Comparison of ENCODE assay signal across 10 cellular contexts in the genomic region with DNA sequence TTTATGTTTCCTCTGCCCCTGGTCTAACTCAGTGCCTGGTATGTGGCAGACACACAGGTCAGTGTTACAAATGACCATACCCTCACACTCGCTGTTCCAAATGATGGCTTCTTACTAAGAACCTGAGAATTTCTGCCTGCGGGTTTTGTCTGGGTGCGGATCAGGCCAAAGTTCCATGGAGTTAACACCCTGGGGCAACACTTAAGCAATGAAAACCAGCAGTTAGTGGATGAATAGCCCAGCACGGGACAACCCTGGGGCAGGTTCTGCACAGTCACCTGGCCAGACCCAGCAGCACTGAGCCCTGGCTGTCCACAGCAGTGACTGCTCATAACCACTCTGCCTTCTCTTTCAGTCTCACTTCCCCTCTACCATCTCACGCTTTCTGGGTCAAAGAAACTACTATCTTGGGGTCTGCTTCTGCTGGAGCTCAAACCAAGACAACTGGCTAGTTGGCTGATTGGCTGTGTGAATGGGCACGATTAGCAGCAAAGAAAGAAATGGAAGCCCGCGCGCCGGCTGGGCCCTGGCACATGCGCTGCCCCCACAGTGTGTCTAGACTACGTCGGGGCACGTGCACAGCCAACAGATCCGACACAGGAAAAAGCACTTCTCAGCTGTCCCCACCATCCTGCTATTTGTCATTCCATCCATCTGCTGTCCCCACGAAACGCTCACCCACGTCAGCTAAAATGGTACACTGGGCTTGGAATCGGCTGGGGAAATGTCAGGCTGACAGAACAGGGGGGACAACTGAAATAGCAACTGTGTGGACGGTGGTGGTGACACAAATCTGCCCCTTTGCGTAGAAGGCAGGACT. TPM values are rescaled to one million over a fixed set of nuclear protein-coding genes. Genes with fewer than 3 reads are reported as not detected.
A peak's percentile ranks its signal among the peaks of the same experiment; 100 is the strongest.
DNase-seq lines count a peak whose midpoint lies in the region; ATAC-seq and TF ChIP-seq lines count a peak whose summit lies in the region.
"Had no signal": no experiment of that assay in that cellular context is flagged by ENCODE, and none has a peak within 500 bp of the region (broad histone marks: within the 10 kb centered on the region; RNA-seq: fewer than 3 reads in every experiment).

No MANE protein-coding gene starts in this region.

- no peak for TF ChIP-seq CTCF in WERI-Rb-1 (IDR thresholded peaks at IDR 0.05; ENCODE audit: low read depth, low read length)
- TF ChIP-seq CTCF in HFFc6 (IDR thresholded peaks at IDR 0.05): no peak

- ATAC-seq in GM18498 (IDR thresholded peaks at IDR 0.05; ENCODE audit: unreplicated experiment): peak; percentile 96
- peak; percentile 89 for ATAC-seq in GM21515 (IDR thresholded peaks at IDR 0.05; ENCODE audit: unreplicated experiment)
- peak; percentile 95 for ATAC-seq in HG03442 (IDR thresholded peaks at IDR 0.05; ENCODE audit: unreplicated experiment)

- no peaks in the 10 kb centered on the region for H3K36me3 ChIP-seq in WERI-Rb-1
- H3K36me3 ChIP-seq: right lobe of liver had no signal

- DNase-seq in islet precursor cell (peak; percentile 95), A172 (ENCODE audit: low spot score) (no peak), WERI-Rb-1 (no peak), globus pallidus (ENCODE audit: low spot score) (no peak), HFFc6 (no peak)
- DNase-seq: NCI-H1436, right lobe of liver had no signal

- no peak overlapping the region for H3K4me3 ChIP-seq in WERI-Rb-1 (ENCODE audit: low read depth, low read length)
- H3K4me3 ChIP-seq: right lobe of liver had no signal

- H3K27ac ChIP-seq in WERI-Rb-1: no peak overlapping the region
- H3K27ac ChIP-seq: right lobe of liver had no signal

- no peaks in the 10 kb centered on the region for H3K9me3 Mint-ChIP-seq in HFFc6

- no peaks in the 10 kb centered on the region for H3K27me3 ChIP-seq in WERI-Rb-1 (ENCODE audit: insufficient read depth, low read depth, severe bottlenecking)
- H3K27me3 ChIP-seq: right lobe of liver had no signal

- no peak overlapping the region for H3K27ac Mint-ChIP-seq in HFFc6

- H3K4me3 Mint-ChIP-seq in HFFc6: no peak overlapping the region

- no peaks in the 10 kb centered on the region; the same call in none of the 2 replicates for H3K27me3 Mint-ChIP-seq in HFFc6 (ENCODE audit: insufficient read depth)

- H3K36me3 Mint-ChIP-seq in HFFc6 (ENCODE audit: low read depth): no peaks in the 10 kb centered on the region

- H3K4me1 Mint-ChIP-seq in HFFc6 (ENCODE audit: low read depth): peaks cover 8% of the 10 kb centered on the region; the same call in 1 of the 2 replicates

- H3K9me3 ChIP-seq in WERI-Rb-1 (ENCODE audit: severe bottlenecking): no peaks in the 10 kb centered on the region
- H3K9me3 ChIP-seq: right lobe of liver had no signal

RNA-seq across cellular contexts. Expression of a gene that starts 36.6 kb away (rescaled TPM):
- 17.4 and 19.3 TPM in 2 replicates for total RNA-seq in A172 (2014; rRNA removed; shearing (Covaris generic))
- 10 to 100 TPM; 12.7 to 19.2 (median 17.9) TPM for total RNA-seq in HFFc6 (2021; fragmentation: NEBNext Ultra II Directional; extraction: Animal tissue kit (Norgen Biotek cat#: 25700))

RNA-seq across cellular contexts. Expression of a gene that starts 36.8 kb away (rescaled TPM):
- total RNA-seq in A172 (2014; rRNA removed; shearing (Covaris generic)): 110 and 134 TPM in 2 replicates
- 10 to 100 TPM; 69.6 to 97.5 (median 81.8) TPM for total RNA-seq in HFFc6 (2021; fragmentation: NEBNext Ultra II Directional; extraction: Animal tissue kit (Norgen Biotek cat#: 25700))

RNA-seq across cellular contexts. Expression of a gene that starts 52.3 kb away (rescaled TPM):
- total RNA-seq in A172 (2014; rRNA removed; shearing (Covaris generic)): not detected in 2 replicates
- total RNA-seq in HFFc6 (2021; fragmentation: NEBNext Ultra II Directional; extraction: Animal tissue kit (Norgen Biotek cat#: 25700)): not detected
